In genomic region chr11:93392862-93393261, GRCh38 we compare ENCODE assay signal across 14 cellular contexts.
"Had no signal": no experiment of that assay in that cellular context is flagged by ENCODE, and none has a peak within 500 bp of the region (broad histone marks: within the 10 kb centered on the region; RNA-seq: fewer than 3 reads in every experiment).

No MANE protein-coding gene starts in this region.

- H3K4me2 ChIP-seq: hepatocyte, smooth muscle cell had no signal

- H3K27me3 ChIP-seq: body of pancreas, hepatocyte, neutrophil, right atrium auricular region, tibial nerve had no signal

- H3K9me3 ChIP-seq: body of pancreas, lower lobe of right lung, neutrophil, right atrium auricular region, tibial nerve had no signal

- H3K4me1 ChIP-seq: body of pancreas, lower lobe of right lung, right atrium auricular region, tibial nerve had no signal

- H3K4me3 ChIP-seq: body of pancreas, hepatocyte, lower lobe of right lung, right atrium auricular region, smooth muscle cell, tibial nerve had no signal

- H3K36me3 ChIP-seq: lower lobe of right lung, neutrophil, right atrium auricular region, tibial nerve had no signal

- DNase-seq: activated CD4-positive, alpha-beta T cell treated with anti-CD3 and anti-CD28 coated beads, Interleukin-2, amount 10 ng/mL, durations not matched to agents 24 days and 14 days; activated naive CD4-positive, alpha-beta T cell treated with anti-CD3 and anti-CD28 coated beads for 36 hours; body of pancreas; central memory CD4-positive, alpha-beta T cell; effector memory CD8-positive, alpha-beta T cell; kidney glomerular epithelial cell; lower lobe of right lung; midbrain had no signal

- H3K79me2 ChIP-seq: hepatocyte had no signal

- H2AFZ ChIP-seq: hepatocyte had no signal

- H3K27ac ChIP-seq: body of pancreas, epithelial cell of prostate, hepatocyte, lower lobe of right lung, neutrophil, right atrium auricular region, tibial nerve had no signal
